ENCODE assay signal across 8 cellular contexts in the genomic region with DNA sequence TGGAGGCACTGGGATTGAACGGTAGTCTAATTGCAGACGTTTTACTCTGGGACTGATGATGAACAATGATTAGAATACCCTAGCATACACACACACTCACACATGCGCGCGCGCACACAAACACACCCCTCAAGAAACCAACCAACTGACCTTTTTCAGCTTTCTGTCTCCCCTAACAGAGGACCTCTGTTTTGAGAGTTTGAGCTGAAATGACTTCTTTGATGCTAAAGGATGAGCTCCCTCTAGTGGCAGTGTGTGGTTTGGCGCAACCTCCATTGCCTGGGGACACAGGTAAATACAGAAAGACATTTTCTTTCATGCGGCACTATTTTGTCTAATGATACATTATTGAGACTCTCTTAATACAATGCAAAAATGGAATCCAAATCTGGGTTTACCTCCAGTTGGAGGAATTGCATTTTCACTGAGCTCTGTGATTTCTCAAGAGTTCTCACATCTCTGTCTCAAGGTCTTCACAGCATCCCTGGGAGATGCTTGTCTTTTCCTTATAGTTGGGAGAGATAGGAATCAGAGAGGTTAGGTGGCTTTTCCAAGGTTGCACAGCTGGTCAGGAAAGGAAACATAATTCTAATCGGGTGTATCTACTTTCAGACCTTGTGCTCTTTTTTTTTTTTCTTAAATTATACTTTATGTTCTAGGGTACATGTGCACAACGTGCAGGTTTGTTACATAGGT.
DNase-seq lines count a peak whose midpoint lies in the region; ATAC-seq and TF ChIP-seq lines count a peak whose summit lies in the region.

No MANE protein-coding gene starts in this region.

- in situ Hi-C loops in transverse colon (cut with MboI; ENCODE audit: low pct_ligation_motif_present in 1 of 4, low pct_unique_long_range_greater_than_20kb in 1 of 4, low sequenced_read_pairs in 3 of 4), result loop anchor here in 1 of 4 donors (25.0 kb wide), 1 partner anchor 270 kb away; no protein-coding TSS in a partner anchor

- CTCF ChIA-PET in OCI-LY7 (lab: Charles Lee; ENCODE audit: unreplicated experiment), result interaction anchor here (0.6 to 1.1 kb wide), 3 partner anchors 10 to 286 kb away, joined by 3 read pairs; no protein-coding TSS in a partner anchor

- 31 to 37% methylated on average over 4 to 10 of the region's 10 CpGs for WGBS in transverse colon (ENCODE audit: low coverage in 1 of 2), 2 donors

- no peaks in the 10 kb centered on the region for H4K20me1 ChIP-seq in OCI-LY7 (ENCODE audit: insufficient read depth, low read length)

- DNase-seq in COLO668 (lab: John Stamatoyannopoulos, UW; ENCODE audit: unreplicated experiment) (peak; percentile 71), HT1080 (ENCODE audit: low read depth) (peak; percentile 71), OCI-LY7 (ENCODE audit: low spot score) (peak; percentile 66), fibroblast of peridontal ligament (ENCODE audit: extremely low read depth) (peak; percentile 57), omental fat pad (ENCODE audit: low spot score) (peak; percentile 54), transverse colon (peak; percentile 61)
- DNase-seq in activated T-cell treated with anti-CD3 and anti-CD28 coated beads, Interleukin-2, amount 50 U/mL, for 1 hour, result peak; percentile 52

- H3K4me2 ChIP-seq in OCI-LY7 (ENCODE audit: low read length), result no peak overlapping the region

- H3K27ac ChIP-seq in OCI-LY7 (ENCODE audit: low read depth, low read length, poor library complexity, severe bottlenecking) (no peak overlapping the region), transverse colon (no peak overlapping the region)

- no peaks in the 10 kb centered on the region for H3K9me3 ChIP-seq in OCI-LY7 (ENCODE audit: low read length)
- no peaks in the 10 kb centered on the region for H3K9me3 ChIP-seq in transverse colon

- no peak overlapping the region for H3K4me3 ChIP-seq in OCI-LY7 (ENCODE audit: low read depth, low read length, poor library complexity, severe bottlenecking)
- no peak overlapping the region for H3K4me3 ChIP-seq in transverse colon

- TF ChIP-seq EP300 in transverse colon (IDR thresholded peaks at IDR 0.05; ENCODE audit: low read depth), result no peak

- H3K36me3 ChIP-seq in OCI-LY7 (ENCODE audit: insufficient read depth, low read length) (no peaks in the 10 kb centered on the region), transverse colon (no peaks in the 10 kb centered on the region)

- intact Hi-C loops in OCI-LY7 (cut with micrococcal nuclease; ENCODE audit: unreplicated experiment), result loop anchor here (1.0 to 5.0 kb wide), 3 partner anchors 40 to 455 kb away; no protein-coding TSS in a partner anchor
- intact Hi-C loops in transverse colon (cut with DNase I; ENCODE audit: low total_unique reads), result no loop called here

- TF ChIP-seq POLR2A in transverse colon (IDR thresholded peaks at IDR 0.05), result no peak

- POLR2A ChIA-PET in OCI-LY7 (lab: Charles Lee), result interaction anchor here (0.6 to 1.0 kb wide), 2 partner anchors 11 to 283 kb away, joined by 3 read pairs; no protein-coding TSS in a partner anchor

- BruUV-seq in OCI-LY7 (replicated peaks; lab: Mats Ljungman, UMichigan), result no TSS peak

- H3K4me1 ChIP-seq in OCI-LY7 (ENCODE audit: insufficient read depth, low read length, poor library complexity, severe bottlenecking) (no peaks in the 10 kb centered on the region), transverse colon (no peaks in the 10 kb centered on the region)

- no peak overlapping the region for H2AFZ ChIP-seq in OCI-LY7 (ENCODE audit: low read length)

- H3K27me3 ChIP-seq in transverse colon, result no peaks in the 10 kb centered on the region

- H3K9me2 ChIP-seq in OCI-LY7 (ENCODE audit: insufficient read depth, low read length), result no peaks in the 10 kb centered on the region

- peak; percentile 66 for ATAC-seq in GM19395 (IDR thresholded peaks at IDR 0.05; ENCODE audit: unreplicated experiment)
- no peak for ATAC-seq in omental fat pad (ENCODE audit: low FRiP score)

- TF ChIP-seq CTCF in OCI-LY7 (conservative IDR thresholded peaks at IDR 0.05; ENCODE audit: low read length) (peak; percentile 96), omental fat pad (IDR thresholded peaks at IDR 0.05) (no peak), transverse colon (IDR thresholded peaks at IDR 0.05) (peak; percentile 55 to 86 (median 76))

- no peaks in the 10 kb centered on the region for H3K79me2 ChIP-seq in OCI-LY7 (ENCODE audit: insufficient read depth, low read depth, low read length)

Comparison
In these comparisons a context has a peak if more than half of its experiments do, and no peak if none do; other contexts are left out.
1. CTCF ChIP-seq: peak in OCI-LY7 (single experiment) and transverse colon (5 of 5); none in omental fat pad (0 of 3).
2. Peak in every context shown above with its lines, with median percentiles within 50 percentile points of each other: DNase-seq.